In the genomic region with DNA sequence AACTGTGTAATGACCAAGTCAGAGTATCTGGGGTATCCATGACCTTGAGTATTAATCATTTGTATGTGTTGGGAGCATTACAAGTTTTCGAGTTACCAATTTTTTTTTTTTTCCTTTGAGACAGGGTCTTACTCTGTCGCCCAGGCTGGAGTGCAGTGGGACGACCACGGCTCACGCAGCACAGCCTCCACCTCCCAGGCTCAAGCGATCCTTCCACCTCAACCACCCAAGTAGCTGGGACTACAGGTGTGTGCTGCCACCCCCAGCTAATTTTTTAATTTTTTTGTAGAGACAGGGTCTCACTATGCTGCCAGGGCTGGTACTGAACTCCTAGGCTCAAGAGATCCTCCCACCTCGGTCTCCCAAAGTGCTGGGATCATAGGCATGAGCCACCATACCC, we compare ENCODE assay signal across 10 cellular contexts. TPM values are rescaled to one million over a fixed set of nuclear protein-coding genes. Genes with fewer than 3 reads are reported as not detected.
DNase-seq lines count a peak whose midpoint lies in the region; ATAC-seq and TF ChIP-seq lines count a peak whose summit lies in the region.
"Had no signal": no experiment of that assay in that cellular context is flagged by ENCODE, and none has a peak within 500 bp of the region (broad histone marks: within the 10 kb centered on the region; RNA-seq: fewer than 3 reads in every experiment).

No MANE protein-coding gene starts in this region.

- ATAC-seq in right lobe of liver, result no peak
- no peak for ATAC-seq in thoracic aorta (ENCODE audit: insufficient number of reproducible peaks, low FRiP score, low read depth)

- peaks cover 63% of the 10 kb centered on the region for H3K4me1 Mint-ChIP-seq in activated CD4-positive, alpha-beta T cell treated with anti-CD3 and anti-CD28 coated beads, Interleukin-2, amount 10 ng/mL, durations not matched to agents 7 days and 5 days

- H3K27ac ChIP-seq in right lobe of liver, result peak overlapping the region; percentile 61 to 81 (median 65)
- H3K27ac ChIP-seq in thoracic aorta, result peak overlapping the region; percentile 90 to 98

- H3K9me3 Mint-ChIP-seq in activated CD4-positive, alpha-beta T cell treated with anti-CD3 and anti-CD28 coated beads, Interleukin-2, amount 10 ng/mL, durations not matched to agents 7 days and 5 days, result no peaks in the 10 kb centered on the region

- CTCF ChIA-PET in activated CD4-positive, alpha-beta T cell treated with anti-CD3 and anti-CD28 coated beads, Interleukin-2, amount 10 ng/mL, durations not matched to agents 7 days and 5 days (lab: Charles Lee), result interaction anchor here (0.7 to 4.7 kb wide), 6 partner anchors 12 to 220 kb away, joined by 3 to 18 read pairs (median 4); no protein-coding TSS in a partner anchor

- no peak overlapping the region for H3K4me3 ChIP-seq in adipocyte (ENCODE audit: low read length)
- H3K4me3 ChIP-seq in right lobe of liver, result no peak overlapping the region
- H3K4me3 ChIP-seq in thoracic aorta, result no peak overlapping the region

- POLR2A ChIA-PET in activated CD4-positive, alpha-beta T cell treated with anti-CD3 and anti-CD28 coated beads, Interleukin-2, amount 10 ng/mL, durations not matched to agents 7 days and 5 days (lab: Charles Lee), result interaction anchor here (0.5 kb wide), 1 partner anchor 264 kb away, joined by 6 read pairs; no protein-coding TSS in a partner anchor

- peak overlapping the region; percentile 79 for H3K9ac ChIP-seq in adipocyte (ENCODE audit: low read length)

- TF ChIP-seq CTCF in right lobe of liver (IDR thresholded peaks at IDR 0.05), result no peak
- no peak for TF ChIP-seq CTCF in thoracic aorta (IDR thresholded peaks at IDR 0.05)

- H3K4me3 Mint-ChIP-seq in activated CD4-positive, alpha-beta T cell treated with anti-CD3 and anti-CD28 coated beads, Interleukin-2, amount 10 ng/mL, durations not matched to agents 7 days and 5 days, result no peak overlapping the region

- H3K36me3 Mint-ChIP-seq in activated CD4-positive, alpha-beta T cell treated with anti-CD3 and anti-CD28 coated beads, Interleukin-2, amount 10 ng/mL, durations not matched to agents 7 days and 5 days (ENCODE audit: low read depth), result peaks cover 35% of the 10 kb centered on the region

- peak overlapping the region; percentile 93 for H3K27ac Mint-ChIP-seq in activated CD4-positive, alpha-beta T cell treated with anti-CD3 and anti-CD28 coated beads, Interleukin-2, amount 10 ng/mL, durations not matched to agents 7 days and 5 days

- no peaks in the 10 kb centered on the region for H3K27me3 Mint-ChIP-seq in activated CD4-positive, alpha-beta T cell treated with anti-CD3 and anti-CD28 coated beads, Interleukin-2, amount 10 ng/mL, durations not matched to agents 7 days and 5 days

- H3K9me3 ChIP-seq in adipocyte (ENCODE audit: control insufficient read depth, low read length), result no peaks in the 10 kb centered on the region
- H3K9me3 ChIP-seq in right lobe of liver, result no peaks in the 10 kb centered on the region
- no peaks in the 10 kb centered on the region for H3K9me3 ChIP-seq in thoracic aorta

- WGBS in right lobe of liver (ENCODE audit: insufficient coverage, low coverage, low lambda C conversion rate, missing lambda C conversion rate), result 88% methylated on average over 4 of the region's 7 CpGs

- H3K4me1 ChIP-seq in adipocyte (ENCODE audit: control insufficient read depth, insufficient read depth, low read length), result peaks cover 71% of the 10 kb centered on the region
- H3K4me1 ChIP-seq in right lobe of liver, result peaks cover 0 to 32% (median 11%) of the 10 kb centered on the region in 4 donors
- peaks cover 56 to 83% of the 10 kb centered on the region in 2 donors for H3K4me1 ChIP-seq in thoracic aorta (ENCODE audit: control insufficient read depth in 1 of 2, low read depth in 2 of 2)

- H3K27me3 ChIP-seq in adipocyte (replicated peaks; ENCODE audit: control insufficient read depth, insufficient read depth, low read length), result no peaks in the 10 kb centered on the region
- H3K27me3 ChIP-seq in right lobe of liver, result no peaks in the 10 kb centered on the region
- H3K27me3 ChIP-seq in thoracic aorta (replicated peaks; ENCODE audit: insufficient read depth), result no peaks in the 10 kb centered on the region

- H3K36me3 ChIP-seq in adipocyte (ENCODE audit: control insufficient read depth, insufficient read depth, low read length, severe bottlenecking) (peaks cover 33% of the 10 kb centered on the region), right lobe of liver (peaks cover 0 to 8% (median 0%) of the 10 kb centered on the region in 4 donors), thoracic aorta (no peaks in the 10 kb centered on the region)

- no peak for DNase-seq in activated CD4-positive, alpha-beta T cell treated with anti-CD3 and anti-CD28 coated beads, Interleukin-2, amount 10 ng/mL, durations not matched to agents 7 days and 5 days
- DNase-seq in activated CD4-positive, alpha-beta T cell treated with anti-CD3 and anti-CD28 coated beads for 48 hours, result no peak
- no peak for DNase-seq in adipocyte (ENCODE audit: low read depth)
- no peak for DNase-seq in right lobe of liver
- no peak for DNase-seq in thoracic aorta (ENCODE audit: low spot score)
- DNase-seq in cerebellar nuclear complex (lab: John Stamatoyannopoulos, UW), result no peak
- DNase-seq in dermis blood vessel endothelial cell, result no peak
- no peak for DNase-seq in NCI-H524 treated with DMSO at 0.1 percent for 48 hours (lab: John Stamatoyannopoulos, UW)

- intact Hi-C loops in right lobe of liver (cut with DNase I), result no loop called here

- no peak for TF ChIP-seq POLR2A in right lobe of liver (IDR thresholded peaks at IDR 0.05)

RNA-seq across cellular contexts. Expression of a gene that starts 19.7 kb away (rescaled TPM):
- 10 to 100 TPM; 24.2 to 27.4 TPM for total RNA-seq in activated CD4-positive, alpha-beta T cell treated with anti-CD3 and anti-CD28 coated beads, Interleukin-2, amount 10 ng/mL, durations not matched to agents 7 days and 5 days
- 10 to 100 TPM in 5 of 6 experiments, 1 to 10 TPM in 1; 9.8 to 17.6 (median 15.7) TPM for total RNA-seq in right lobe of liver
- 10 to 100 TPM; 25.3 to 57.6 TPM for total RNA-seq in thoracic aorta
- total RNA-seq in dermis blood vessel endothelial cell, result 19.7 and 37.7 TPM in 2 replicates

RNA-seq across cellular contexts. Expression of a gene that starts 42.2 kb away (rescaled TPM):
- total RNA-seq in activated CD4-positive, alpha-beta T cell treated with anti-CD3 and anti-CD28 coated beads, Interleukin-2, amount 10 ng/mL, durations not matched to agents 7 days and 5 days, result not detected
- total RNA-seq in right lobe of liver (10 to 100 TPM; 26.7 to 70.2 (median 45.0) TPM), thoracic aorta (not detected), dermis blood vessel endothelial cell (under 0.01 TPM in 1 of 2 replicates, not detected in the other)
- total RNA-seq: epithelial cell of proximal tubule, mesenteric fat pad had no signal

Comparison
In these comparisons a context has a peak if more than half of its experiments do, and no peak if none do; other contexts are left out.
1. RNA of a gene that starts 42.2 kb away (total RNA-seq): 26.7 to 70.2 TPM in right lobe of liver; not detected in activated CD4-positive, alpha-beta T cell treated with anti-CD3 and anti-CD28 coated beads, Interleukin-2, amount 10 ng/mL, durations not matched to agents 7 days and 5 days, not detected in thoracic aorta and under 0.01 TPM in dermis blood vessel endothelial cell; every median in the first group is over 10 times any median in the second.